ENCODE assay signal across 1 cellular context in genomic region chr17:47970725-47971511, GRCh38.
A peak's percentile ranks its signal among the peaks of the same experiment; 100 is the strongest.
TF ChIP-seq lines count a peak whose summit lies in the region.

Gene CDK5RAP3, plus strand, starts transcription at chr17:47971113. Its CDS starts 34 bp downstream, at chr17:47971147.

TF ChIP-seq in K562, 482 proteins besides CTCF, POLR2A, EP300 and RAD21 (continued from another document and continues in another):
- peak in 1 of 2 experiments; percentile 55; a peak in 1 of 4 replicates for TF ChIP-seq TRIM24 (IDR thresholded peaks at IDR 0.05)
- TF ChIP-seq LCOR (CRISPR knock-in tag; IDR thresholded peaks at IDR 0.05), result peak; percentile 85
- peak; percentile 97 for TF ChIP-seq CREB3L1 (IDR thresholded peaks at IDR 0.05; ENCODE audit: borderline replicate concordance, low read depth)
- TF ChIP-seq CREB5 (CRISPR knock-in tag; IDR thresholded peaks at IDR 0.05), result no peak; the same call in 1 of the 2 replicates
- 0 out of 2 replicates have a peak, but pooled peaks have one; percentile 15 for TF ChIP-seq ETV5 (CRISPR knock-in tag; IDR thresholded peaks at IDR 0.05; ENCODE audit: low read depth)
- 0 out of 2 replicates have a peak, but pooled peaks have one; percentile 59 for TF ChIP-seq RBM14 (IDR thresholded peaks at IDR 0.05; ENCODE audit: borderline replicate concordance, insufficient read depth, low read depth, low read length)
- peak; percentile 91 for TF ChIP-seq GMEB1 (CRISPR knock-in tag; IDR thresholded peaks at IDR 0.05)
- TF ChIP-seq PREB (CRISPR knock-in tag; IDR thresholded peaks at IDR 0.05), result no peak
- TF ChIP-seq E2F4 (CRISPR knock-in tag; IDR thresholded peaks at IDR 0.05; ENCODE audit: low read depth), result peak; percentile 91
- peak; percentile 88; the same call in 1 of the 2 replicates for TF ChIP-seq HDAC8 (tag; IDR thresholded peaks at IDR 0.05)
- TF ChIP-seq ETS1 (conservative IDR thresholded peaks at IDR 0.05; ENCODE audit: control insufficient read depth, low read depth, low read length), result 0 out of 2 replicates have a peak, but pooled peaks have one; percentile 21
- peak; percentile 85 for TF ChIP-seq SAP30 (IDR thresholded peaks at IDR 0.05; ENCODE audit: borderline replicate concordance, insufficient read depth, low read depth, low read length, poor library complexity, severe bottlenecking)
- 0 out of 2 replicates have a peak, but pooled peaks have one; percentile 56 for TF ChIP-seq DIDO1 (tag; IDR thresholded peaks at IDR 0.05; ENCODE audit: low read depth)
- peak; percentile 54 for TF ChIP-seq MEIS2 (IDR thresholded peaks at IDR 0.05; ENCODE audit: partially characterized antibody)
- no peak for TF ChIP-seq XRCC3 (IDR thresholded peaks at IDR 0.05)
- TF ChIP-seq E2F5 (CRISPR knock-in tag; IDR thresholded peaks at IDR 0.05), result peak; percentile 98
- TF ChIP-seq RB1 (IDR thresholded peaks at IDR 0.05; ENCODE audit: low read depth), result peak; percentile 97
- TF ChIP-seq TAF7 (tag; IDR thresholded peaks at IDR 0.05), result peak; percentile 57; the same call in 1 of the 2 replicates
- TF ChIP-seq SIN3A (IDR thresholded peaks at IDR 0.05; ENCODE audit: borderline replicate concordance in 2 of 2, control insufficient read depth in 1 of 2, low read depth in 2 of 2, low read length in 2 of 2), result peak in 1 of 2 experiments; percentile 54; a peak in 1 of 4 replicates
- peak; percentile 35; the same call in 1 of the 2 replicates for TF ChIP-seq HLTF (IDR thresholded peaks at IDR 0.05)
- TF ChIP-seq PURB (CRISPR knock-in tag; IDR thresholded peaks at IDR 0.05; ENCODE audit: low read depth), result no peak
- peak in 1 of 2 experiments; percentile 22; a peak in 1 of 4 replicates for TF ChIP-seq ZNF639 (CRISPR knock-in tag; conservative IDR thresholded peaks at IDR 0.05 in 1 of 2, IDR thresholded peaks at IDR 0.05 in 1 of 2)
- TF ChIP-seq TAF1 (IDR thresholded peaks at IDR 0.05; ENCODE audit: control insufficient read depth, extremely low read depth, insufficient read depth, low read length, severe bottlenecking), result peak; percentile 65
- TF ChIP-seq ERF (CRISPR knock-in tag; IDR thresholded peaks at IDR 0.05), result peak; percentile 71; the same call in 1 of the 2 replicates
- no peak for TF ChIP-seq SAFB2 (IDR thresholded peaks at IDR 0.05; ENCODE audit: borderline replicate concordance, low read depth, low read length, severe bottlenecking)
- peak; percentile 96 to 98 for TF ChIP-seq MNT (conservative IDR thresholded peaks at IDR 0.05)
- TF ChIP-seq HDGF (IDR thresholded peaks at IDR 0.05), result peak; percentile 67
- peak; percentile 45 for TF ChIP-seq JUND (IDR thresholded peaks at IDR 0.05; ENCODE audit: borderline replicate concordance, low read depth, low read length)
- TF ChIP-seq JUND (tag; IDR thresholded peaks at IDR 0.05; ENCODE audit: borderline replicate concordance, low read depth, low read length), result no peak; the same call in 2 of the 3 replicates
- peak; percentile 38; the same call in 1 of the 2 replicates for TF ChIP-seq TCF3 (CRISPR knock-in tag; IDR thresholded peaks at IDR 0.05)
- TF ChIP-seq PHF8 (IDR thresholded peaks at IDR 0.05; ENCODE audit: borderline replicate concordance, low read length), result peak; percentile 89; the same call in 1 of the 2 replicates
- TF ChIP-seq MAX (CRISPR knock-in tag; IDR thresholded peaks at IDR 0.05), result peak; percentile 100
- TF ChIP-seq ZBTB33 (CRISPR knock-in tag; IDR thresholded peaks at IDR 0.05), result peak; percentile 82; the same call in 1 of the 2 replicates
- peak; percentile 31; the same call in 1 of the 2 replicates for TF ChIP-seq DPF2 (IDR thresholded peaks at IDR 0.05)
- no peak for TF ChIP-seq SNIP1 (IDR thresholded peaks at IDR 0.05; ENCODE audit: low read depth)
- peak; percentile 67; the same call in 1 of the 2 replicates for TF ChIP-seq ZBTB49 (CRISPR knock-in tag; IDR thresholded peaks at IDR 0.05; ENCODE audit: borderline replicate concordance)
- TF ChIP-seq HCFC1 (IDR thresholded peaks at IDR 0.05; ENCODE audit: low read depth, low read length), result peak; percentile 21
- TF ChIP-seq GATAD2A (IDR thresholded peaks at IDR 0.05), result peak; percentile 78; the same call in 1 of the 2 replicates
- peak; percentile 57 for TF ChIP-seq C11orf30 (IDR thresholded peaks at IDR 0.05; ENCODE audit: low read depth)
- no peak for TF ChIP-seq ID3 (CRISPR knock-in tag; IDR thresholded peaks at IDR 0.05)
- peak; percentile 90 for TF ChIP-seq ID3 (tag; IDR thresholded peaks at IDR 0.05)
- peak; percentile 92; the same call in 1 of the 2 replicates for TF ChIP-seq ZNF232 (CRISPR knock-in tag; IDR thresholded peaks at IDR 0.05)
- TF ChIP-seq ZNF589 (CRISPR knock-in tag; IDR thresholded peaks at IDR 0.05; ENCODE audit: low read depth), result 0 out of 2 replicates have a peak, but pooled peaks have one; percentile 42
